8 cellular contexts compared by ENCODE assay signal in the genomic region with DNA sequence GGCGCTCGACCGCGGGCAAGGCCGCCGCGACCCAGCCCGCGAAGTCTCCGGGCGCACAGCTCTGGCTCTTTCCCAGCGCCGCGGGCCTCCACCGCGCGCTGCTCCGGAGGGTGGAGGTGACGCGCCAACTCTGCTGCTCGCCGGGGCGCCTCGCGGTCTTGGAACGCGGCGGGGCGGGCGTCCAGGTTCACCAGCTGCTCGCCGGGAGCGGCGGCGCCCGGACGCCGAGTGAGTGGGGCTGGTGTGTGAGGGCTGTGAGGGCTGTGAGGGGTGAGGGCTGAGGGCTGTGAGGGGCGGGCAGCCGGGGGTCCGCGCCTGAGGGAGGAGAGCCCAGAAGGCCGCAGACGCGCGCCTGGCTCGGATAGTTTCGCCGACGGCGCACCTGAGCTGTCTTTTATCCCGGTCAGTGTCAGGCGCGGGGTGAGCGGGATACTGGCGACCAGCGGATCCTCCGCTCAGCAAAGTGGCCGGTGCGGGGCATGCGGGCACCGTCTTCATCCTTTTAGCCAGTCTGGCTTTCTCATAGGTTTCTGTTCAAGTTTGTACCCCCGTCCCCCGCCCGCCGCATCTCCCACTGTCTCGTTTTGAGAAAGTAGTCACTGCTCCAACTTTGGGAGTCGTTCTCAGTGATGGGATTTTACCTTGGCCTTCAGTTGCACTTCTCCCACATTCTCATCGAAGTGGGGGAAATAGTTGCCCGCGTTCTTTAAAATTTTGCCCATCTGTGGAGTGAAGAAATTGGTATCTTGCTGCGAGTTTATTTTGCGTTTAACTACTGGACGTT. TPM values are rescaled to one million over a fixed set of nuclear protein-coding genes. Genes with fewer than 3 reads are reported as not detected.
DNase-seq lines count a peak whose midpoint lies in the region; ATAC-seq and TF ChIP-seq lines count a peak whose summit lies in the region.

No MANE protein-coding gene starts in this region.

- H3K4me3 ChIP-seq in DOHH2 (ENCODE audit: low read length) (no peak overlapping the region), HUES48 (ENCODE audit: low read depth, low read length) (peak overlapping the region; percentile 59), vagina (peak overlapping the region; percentile 68 to 73)

- H3K79me2 ChIP-seq in DOHH2 (ENCODE audit: control insufficient read depth, low read length), result no peaks in the 10 kb centered on the region

- intact Hi-C loops in vagina (cut with DNase I), result no loop called here

- TF ChIP-seq CTCF in DOHH2 (IDR thresholded peaks at IDR 0.05; ENCODE audit: low read depth, low read length, poor library complexity, severe bottlenecking), result no peak
- no peak for TF ChIP-seq CTCF in omental fat pad (IDR thresholded peaks at IDR 0.05)
- TF ChIP-seq CTCF in vagina (IDR thresholded peaks at IDR 0.05), result no peak

- H3K4me3 Mint-ChIP-seq in activated T-cell treated with anti-CD3 and anti-CD28 coated beads, Interleukin-2, amount 50 U/mL, for 24 hours, result peak overlapping the region; percentile 98

- H3K4me1 ChIP-seq in DOHH2 (ENCODE audit: control insufficient read depth, low read length) (peaks cover 8% of the 10 kb centered on the region), HUES48 (ENCODE audit: control insufficient read depth, insufficient read depth, low read length) (peaks cover 8% of the 10 kb centered on the region), vagina (peaks cover 25% of the 10 kb centered on the region)

- no peaks in the 10 kb centered on the region for H3F3A ChIP-seq in DOHH2 (ENCODE audit: control insufficient read depth, insufficient read depth)

- H3K36me3 ChIP-seq in DOHH2 (ENCODE audit: control insufficient read depth, low read length) (no peaks in the 10 kb centered on the region), HUES48 (ENCODE audit: control insufficient read depth, insufficient read depth, low read length) (peaks cover 3% of the 10 kb centered on the region; the same call in 1 of the 2 replicates), vagina (no peaks in the 10 kb centered on the region)

- H3K9me3 Mint-ChIP-seq in activated T-cell treated with anti-CD3 and anti-CD28 coated beads, Interleukin-2, amount 50 U/mL, for 24 hours, result no peaks in the 10 kb centered on the region

- peaks cover 31% of the 10 kb centered on the region for H3K4me1 Mint-ChIP-seq in activated T-cell treated with anti-CD3 and anti-CD28 coated beads, Interleukin-2, amount 50 U/mL, for 24 hours (ENCODE audit: low read depth)

- H3K27ac Mint-ChIP-seq in activated T-cell treated with anti-CD3 and anti-CD28 coated beads, Interleukin-2, amount 50 U/mL, for 24 hours, result peak overlapping the region; percentile 99

- no peaks in the 10 kb centered on the region for H3K9me2 ChIP-seq in DOHH2 (replicated peaks; ENCODE audit: control insufficient read depth, low read length)

- no peak for DNase-seq in activated T-cell treated with anti-CD3 and anti-CD28 coated beads, Interleukin-2, amount 50 U/mL, for 24 hours
- peak; percentile 38 for DNase-seq in glomerular visceral epithelial cell (ENCODE audit: extremely low spot score)
- DNase-seq in omental fat pad (ENCODE audit: low spot score), result no peak
- DNase-seq in vagina (ENCODE audit: extremely low spot score in 2 of 2), result no peak
- DNase-seq in NCI-H1694 (lab: John Stamatoyannopoulos, UW), result no peak

- H3K36me3 Mint-ChIP-seq in activated T-cell treated with anti-CD3 and anti-CD28 coated beads, Interleukin-2, amount 50 U/mL, for 24 hours (ENCODE audit: low read depth), result peaks cover 14% of the 10 kb centered on the region

- peak overlapping the region; percentile 47 for H3K4me2 ChIP-seq in DOHH2 (ENCODE audit: low read length)

- H3K27ac ChIP-seq in DOHH2 (ENCODE audit: low read depth, low read length) (no peak overlapping the region), HUES48 (ENCODE audit: low read depth, low read length) (peak overlapping the region; percentile 31), vagina (peak overlapping the region; percentile 77)

- H3K9me3 ChIP-seq in DOHH2 (ENCODE audit: control insufficient read depth, insufficient read depth, low read length) (peaks cover 3% of the 10 kb centered on the region; the same call in 1 of the 2 replicates), HUES48 (ENCODE audit: control insufficient read depth, insufficient read depth, low read length) (0 out of 2 replicates have a peak, but pooled peaks cover 4% of the 10 kb centered on the region), vagina (no peaks in the 10 kb centered on the region)

- peaks cover 2% of the 10 kb centered on the region for H3K27me3 Mint-ChIP-seq in activated T-cell treated with anti-CD3 and anti-CD28 coated beads, Interleukin-2, amount 50 U/mL, for 24 hours

- H4K20me1 ChIP-seq in DOHH2 (ENCODE audit: control insufficient read depth, insufficient read depth, low read depth, low read length), result no peaks in the 10 kb centered on the region

- no peak for TF ChIP-seq POLR2A in vagina (IDR thresholded peaks at IDR 0.05)

- H3K27me3 ChIP-seq in DOHH2 (ENCODE audit: control insufficient read depth, low read length) (no peaks in the 10 kb centered on the region; the same call in 1 of the 2 replicates), HUES48 (ENCODE audit: control insufficient read depth, insufficient read depth, low read length) (peaks cover 18% of the 10 kb centered on the region), vagina (no peaks in the 10 kb centered on the region)

- no peak overlapping the region for H3K9ac ChIP-seq in HUES48 (ENCODE audit: low read depth, low read length)

- ATAC-seq in GM21515 (IDR thresholded peaks at IDR 0.05; ENCODE audit: unreplicated experiment), result peak; percentile 45
- ATAC-seq in omental fat pad (ENCODE audit: low FRiP score), result peak; percentile 65

RNA-seq across cellular contexts. Expression of a gene that starts 0.6 kb away (rescaled TPM):
- total RNA-seq in omental fat pad, result 10 to 100 TPM in 1 of 4 donors, 1 to 10 TPM in 3; 4.5 to 12.8 (median 5.7) TPM
- 5.4 TPM for total RNA-seq in vagina
